25 cellular contexts compared by ENCODE assay signal in genomic region chrX:65093658-65094057, GRCh38. TPM values are rescaled to one million over a fixed set of nuclear protein-coding genes. Genes with fewer than 3 reads are reported as not detected.
DNase-seq lines count a peak whose midpoint lies in the region; ATAC-seq, FAIRE-seq and TF ChIP-seq lines count a peak whose summit lies in the region.
"Had no signal": no experiment of that assay in that cellular context is flagged by ENCODE, and none has a peak within 500 bp of the region (broad histone marks: within the 10 kb centered on the region; RNA-seq: fewer than 3 reads in every experiment).

No MANE protein-coding gene starts in this region.

- H3K36me3 ChIP-seq in Caco-2 (ENCODE audit: control insufficient read depth, insufficient read depth, low read length) (no peaks in the 10 kb centered on the region; the same call in 1 of the 2 replicates), endodermal cell (ENCODE audit: control insufficient read depth, insufficient read depth, low read length) (peaks cover 11% of the 10 kb centered on the region), HepG2 (replicated peaks in 1 of 2; ENCODE audit: control insufficient read depth in 1 of 2, insufficient read depth in 2 of 2, low read length in 2 of 2) (no peaks in the 10 kb centered on the region), mucosa of descending colon (ENCODE audit: low read depth) (no peaks in the 10 kb centered on the region), A673 (ENCODE audit: insufficient read depth, low read length, poor library complexity, severe bottlenecking) (no peaks in the 10 kb centered on the region)
- H3K36me3 ChIP-seq: BE2C; BLaER1 treated with 17β-estradiol and CSF1 and Interleukin-3, amounts not matched to agents 10 nM and 100 nM; HAP-1 had no signal

- H3K4me3 Mint-ChIP-seq in Caco-2 (ENCODE audit: unreplicated experiment), result peak overlapping the region; percentile 7
- no peak overlapping the region for H3K4me3 Mint-ChIP-seq in endodermal cell
- H3K4me3 Mint-ChIP-seq: CD14-positive monocyte; CD4-positive, alpha-beta T cell; CD8-positive, alpha-beta memory T cell had no signal

- H3K36me3 Mint-ChIP-seq in Caco-2 (ENCODE audit: insufficient read depth, unreplicated experiment) (peaks cover 7% of the 10 kb centered on the region), endodermal cell (ENCODE audit: low read depth) (peaks cover 44% of the 10 kb centered on the region)
- H3K36me3 Mint-ChIP-seq: CD14-positive monocyte had no signal

- in situ Hi-C loops in HepG2 (cut with HindIII; ENCODE audit: extremely low pct_ligation_motif_present, low pct_unique_long_range_greater_than_20kb), result no loop called here

- H3K4me2 ChIP-seq in HepG2 (ENCODE audit: low read depth, low read length), result no peak overlapping the region
- H3K4me2 ChIP-seq: BLaER1 treated with 17β-estradiol and CSF1 and Interleukin-3, amounts not matched to agents 10 nM and 100 nM had no signal

- H3K4me3 ChIP-seq in Caco-2 (ENCODE audit: low read depth, low read length), result no peak overlapping the region
- H3K4me3 ChIP-seq in endodermal cell (ENCODE audit: low read length), result peak overlapping the region; percentile 29
- H3K4me3 ChIP-seq in HepG2 (replicated peaks in 1 of 3; ENCODE audit: insufficient read depth in 1 of 3, low read depth in 2 of 3, low read length in 3 of 3), result no peak overlapping the region
- no peak overlapping the region for H3K4me3 ChIP-seq in mucosa of descending colon
- H3K4me3 ChIP-seq in A673 (ENCODE audit: low read depth, low read length, poor library complexity, severe bottlenecking), result no peak overlapping the region
- H3K4me3 ChIP-seq: BLaER1 treated with 17β-estradiol and CSF1 and Interleukin-3, amounts not matched to agents 10 nM and 100 nM; HAP-1 had no signal

- POLR2A ChIA-PET in Caco-2 (lab: Charles Lee) (no interaction called here), HepG2 (lab: Yijun Ruan, JAX) (no interaction called here), A673 (lab: Charles Lee; ENCODE audit: low non-redundant PET) (no interaction called here)

- peak; percentile 53 to 54 for DNase-seq in Caco-2
- no peak for DNase-seq in endodermal cell
- DNase-seq in HepG2 (ENCODE audit: low spot score), result peak; percentile 62
- DNase-seq in mucosa of descending colon, result peak in 1 of 3 donors; percentile 15
- no peak for DNase-seq in ureter (ENCODE audit: low spot score)
- no peak for DNase-seq in head of caudate nucleus
- DNase-seq in A673 (ENCODE audit: low spot score), result no peak
- DNase-seq: ACHN; AML-193; BE2C; Calu3; CD4-positive, alpha-beta T cell; CD8-positive, alpha-beta memory T cell; DMS53; DND-41; GOT3 had no signal

- CTCF ChIA-PET in Caco-2 (lab: Charles Lee), result no interaction called here
- CTCF ChIA-PET in HepG2 (lab: Yijun Ruan, JAX; ENCODE audit: low intra/inter-chr PET ratio, low total read pairs), result no interaction called here
- CTCF ChIA-PET in A673 (lab: Charles Lee), result no interaction called here

- no peak overlapping the region for H3K9ac ChIP-seq in endodermal cell (ENCODE audit: extremely low read depth, low read length, poor library complexity, severe bottlenecking)
- no peak overlapping the region for H3K9ac ChIP-seq in HepG2 (ENCODE audit: insufficient read depth, low read depth, low read length)
- H3K9ac ChIP-seq: BLaER1 treated with 17β-estradiol and CSF1 and Interleukin-3, amounts not matched to agents 10 nM and 100 nM had no signal

- ATAC-seq in HepG2 (peak; percentile 64), mucosa of descending colon (peak; percentile 57), HG02798 (IDR thresholded peaks at IDR 0.05; ENCODE audit: poor library complexity, unreplicated experiment) (no peak)

- peaks cover 30% of the 10 kb centered on the region for H3K4me1 ChIP-seq in Caco-2
- H3K4me1 ChIP-seq in endodermal cell (ENCODE audit: control insufficient read depth, insufficient read depth, low read length), result no peaks in the 10 kb centered on the region
- peaks cover 42% of the 10 kb centered on the region for H3K4me1 ChIP-seq in HepG2 (ENCODE audit: insufficient read depth, low read length)
- no peaks in the 10 kb centered on the region for H3K4me1 ChIP-seq in mucosa of descending colon (ENCODE audit: low read depth)
- H3K4me1 ChIP-seq in A673 (ENCODE audit: insufficient read depth, low read length, poor library complexity, severe bottlenecking), result no peaks in the 10 kb centered on the region
- H3K4me1 ChIP-seq: BE2C; BLaER1 treated with 17β-estradiol and CSF1 and Interleukin-3, amounts not matched to agents 10 nM and 100 nM; HAP-1 had no signal

- H3K9me3 Mint-ChIP-seq in Caco-2 (ENCODE audit: unreplicated experiment) (peaks cover 17% of the 10 kb centered on the region), endodermal cell (peaks cover 67% of the 10 kb centered on the region)

- intact Hi-C loops in Caco-2 (cut with micrococcal nuclease; ENCODE audit: unreplicated experiment), result loop anchor here (1.0 to 10.0 kb wide), 2 partner anchors 59 to 102 kb away; partner anchors contain the start of gene ZC3H12B
- intact Hi-C loops in HepG2 (cut with micrococcal nuclease; ENCODE audit: unreplicated experiment), result no loop called here
- intact Hi-C loops in mucosa of descending colon (cut with DNase I, micrococcal nuclease), result no loop called here
- intact Hi-C loops in head of caudate nucleus (cut with DNase I), result no loop called here
- intact Hi-C loops in A673 (cut with micrococcal nuclease; ENCODE audit: unreplicated experiment), result no loop called here

- BruUV-seq in Caco-2 (replicated peaks; lab: Mats Ljungman, UMichigan) (no TSS peak), HepG2 (replicated peaks; lab: Mats Ljungman, UMichigan) (no TSS peak), A673 (replicated peaks; lab: Mats Ljungman, UMichigan) (no TSS peak)

- H3K27me3 Mint-ChIP-seq in Caco-2 (ENCODE audit: insufficient read depth, unreplicated experiment) (no peaks in the 10 kb centered on the region), endodermal cell (ENCODE audit: insufficient read depth) (no peaks in the 10 kb centered on the region)
- H3K27me3 Mint-ChIP-seq: CD4-positive, alpha-beta T cell had no signal

- no peak overlapping the region for H2AFZ ChIP-seq in HepG2 (ENCODE audit: low read length)

- H3K9me3 ChIP-seq in Caco-2, result peaks cover 6% of the 10 kb centered on the region; the same call in 1 of the 2 replicates
- H3K9me3 ChIP-seq in endodermal cell (ENCODE audit: control insufficient read depth, low read length), result peaks cover 41% of the 10 kb centered on the region
- no peaks in the 10 kb centered on the region for H3K9me3 ChIP-seq in HepG2 (ENCODE audit: low read length)
- H3K9me3 ChIP-seq in mucosa of descending colon, result no peaks in the 10 kb centered on the region
- peaks cover 13% of the 10 kb centered on the region for H3K9me3 ChIP-seq in A673 (ENCODE audit: low read depth, low read length, poor library complexity, severe bottlenecking)
- H3K9me3 ChIP-seq: BE2C, HAP-1 had no signal

- H3K27ac ChIP-seq in endodermal cell (ENCODE audit: low read depth, low read length) (no peak overlapping the region), HepG2 (ENCODE audit: extremely low read length, insufficient read depth, low read length) (peak overlapping the region; percentile 63), A673 (ENCODE audit: low read depth, low read length, poor library complexity, severe bottlenecking) (no peak overlapping the region)
- H3K27ac ChIP-seq: 22Rv1; BLaER1 treated with 17β-estradiol and CSF1 and Interleukin-3, amounts not matched to agents 10 nM and 100 nM had no signal

- H4K20me1 ChIP-seq in HepG2 (ENCODE audit: insufficient read depth, low read length), result no peaks in the 10 kb centered on the region
- H4K20me1 ChIP-seq: BLaER1 treated with 17β-estradiol and CSF1 and Interleukin-3, amounts not matched to agents 10 nM and 100 nM had no signal

- H3K79me2 ChIP-seq in HepG2 (ENCODE audit: insufficient read depth, low read length), result no peaks in the 10 kb centered on the region

- TF ChIP-seq CTCF in Caco-2 (IDR thresholded peaks at IDR 0.05; ENCODE audit: insufficient read depth in 1 of 2, low read depth in 1 of 2, low read length in 1 of 2, severe bottlenecking in 1 of 2, unreplicated experiment in 1 of 2) (no peak), endodermal cell (conservative IDR thresholded peaks at IDR 0.05) (no peak), HepG2 (CRISPR knock-in tag; IDR thresholded peaks at IDR 0.05) (no peak), mucosa of descending colon (IDR thresholded peaks at IDR 0.05) (no peak), A673 (conservative IDR thresholded peaks at IDR 0.05; ENCODE audit: low read depth, low read length) (no peak)

- TF ChIP-seq RAD21 in HepG2 (CRISPR knock-in tag; IDR thresholded peaks at IDR 0.05), result no peak

- TF ChIP-seq POLR2A in HepG2 (IDR thresholded peaks at IDR 0.05; ENCODE audit: insufficient read depth in 1 of 2, low read depth in 2 of 2, low read length in 2 of 2), result no peak

- TF ChIP-seq EP300 in HepG2 (IDR thresholded peaks at IDR 0.05; ENCODE audit: low read depth in 2 of 2, low read length in 2 of 2) (peak in 1 of 2 experiments; percentile 51; a peak in 1 of 4 replicates), HepG2 (CRISPR knock-in tag; IDR thresholded peaks at IDR 0.05; ENCODE audit: borderline replicate concordance) (no peak)

- peak; percentile 80 for FAIRE-seq in HepG2 (lab: Jason Lieb, UNC)
- FAIRE-seq: A204.1, G401.6, GM12892, H54 had no signal

- H3K27ac Mint-ChIP-seq in Caco-2 (ENCODE audit: unreplicated experiment) (peak overlapping the region; percentile 43), endodermal cell (no peak overlapping the region)
- H3K27ac Mint-ChIP-seq: CD14-positive monocyte; CD4-positive, alpha-beta T cell; CD8-positive, alpha-beta memory T cell had no signal

- H3K4me1 Mint-ChIP-seq in Caco-2 (ENCODE audit: low read depth, unreplicated experiment) (peaks cover 7% of the 10 kb centered on the region), endodermal cell (peaks cover 2% of the 10 kb centered on the region)
- H3K4me1 Mint-ChIP-seq: CD14-positive monocyte had no signal

- H3K27me3 ChIP-seq in Caco-2 (replicated peaks; ENCODE audit: control insufficient read depth, insufficient read depth, low read length), result no peaks in the 10 kb centered on the region
- H3K27me3 ChIP-seq in endodermal cell (ENCODE audit: control insufficient read depth, insufficient read depth, low read length, poor library complexity, severe bottlenecking), result no peaks in the 10 kb centered on the region
- no peaks in the 10 kb centered on the region for H3K27me3 ChIP-seq in HepG2 (ENCODE audit: control insufficient read depth in 1 of 2, insufficient read depth in 2 of 2, low read length in 2 of 2)
- no peaks in the 10 kb centered on the region for H3K27me3 ChIP-seq in A673 (replicated peaks; ENCODE audit: insufficient read depth, low read depth, low read length, poor library complexity)
- H3K27me3 ChIP-seq: BE2C had no signal

RNA-seq across cellular contexts. Expression of gene ZC3H12B, which starts 59.0 kb away (rescaled TPM):
- total RNA-seq in Caco-2 (2022) (2.8 and 3.2 TPM in 2 replicates), endodermal cell (10 to 100 TPM in 1 of 2 donors, 1 to 10 TPM in 1; 6.2 to 11.6 TPM), HepG2 (2016; rRNA removed; fragmentation: Illumina TruSeq; extraction: Trizol) (1.5 and 2.0 TPM in 2 replicates), mucosa of descending colon (1 to 10 TPM; 2.5 to 4.5 (median 3.8) TPM), ureter (4.9 TPM), A673 (2021) (not detected in 2 replicates)
- 3.3 TPM for polyA plus RNA-seq in endodermal cell (2013, experiment 1 of 2)
- polyA plus RNA-seq in endodermal cell (2013, experiment 2 of 2), result 3.4 TPM
- 2.6 and 2.7 TPM in 2 replicates for total RNA-seq in HepG2 (2016; cell fraction: cytosol; rRNA removed; fragmentation: Illumina TruSeq; extraction: Trizol; ENCODE audit: low read depth)
- total RNA-seq in HepG2 (2016; cell fraction: insoluble cytoplasmic fraction; rRNA removed; fragmentation: Illumina TruSeq; extraction: Trizol), result 1.6 and 1.9 TPM in 2 replicates
- total RNA-seq in HepG2 (2016; cell fraction: membrane; rRNA removed; fragmentation: Illumina TruSeq; extraction: Trizol), result 2.3 and 3.1 TPM in 2 replicates
- total RNA-seq in HepG2 (2016; cell fraction: nucleus; rRNA removed; fragmentation: Illumina TruSeq; extraction: Trizol), result 2.2 and 2.4 TPM in 2 replicates
- 1.3 and 1.7 TPM in 2 replicates for polyA plus RNA-seq in HepG2 (2011; rRNA removed)
- polyA plus RNA-seq in HepG2 (2011; cell fraction: cytosol; rRNA removed), result 0.62 and 0.96 TPM in 2 replicates
- 1.4 and 2.1 TPM in 2 replicates for polyA plus RNA-seq in HepG2 (2011; cell fraction: nucleus; rRNA removed)
- 0.93 and 1.2 TPM in 2 replicates for polyA plus RNA-seq in HepG2 (2012)
- polyA plus RNA-seq in HepG2 (2016; cell fraction: cytosol; fragmentation: Illumina TruSeq; extraction: Trizol; ENCODE audit: low read depth), result 0.09 and 0.19 TPM in 2 replicates
- 1.3 and 1.5 TPM in 2 replicates for polyA plus RNA-seq in HepG2 (2016; cell fraction: insoluble cytoplasmic fraction; fragmentation: Illumina TruSeq; extraction: Trizol; ENCODE audit: low read depth)
- 0.56 and 0.63 TPM in 2 replicates for polyA plus RNA-seq in HepG2 (2016; cell fraction: membrane; fragmentation: Illumina TruSeq; extraction: Trizol; ENCODE audit: low read depth)
- 2.3 and 3.5 TPM in 2 replicates for polyA plus RNA-seq in HepG2 (2016; cell fraction: nucleus; fragmentation: Illumina TruSeq; extraction: Trizol; ENCODE audit: insufficient read depth, low read depth)
- polyA minus RNA-seq in HepG2 (2011; rRNA and poly(A)+ RNA removed; ENCODE audit: low replicate concordance), result 2.0 TPM in 1 of 2 replicates, not detected in the other
- 1.1 and 1.4 TPM in 2 replicates for polyA minus RNA-seq in HepG2 (2011; cell fraction: cytosol; rRNA and poly(A)+ RNA removed)
- 3.1 and 3.2 TPM in 2 replicates for polyA minus RNA-seq in HepG2 (2011; cell fraction: nucleus; rRNA and poly(A)+ RNA removed)
- total RNA-seq: Calu3 had no signal
- polyA plus RNA-seq: CD14-positive monocyte had no signal

Comparison
In these comparisons a context has a peak if more than half of its experiments do, and no peak if none do; other contexts are left out.
1. DNase-seq: peak in Caco-2 (2 of 2) and HepG2 (single experiment); none in endodermal cell (single experiment), ureter (single experiment), head of caudate nucleus (0 of 42) and A673 (single experiment).